11 cellular contexts compared by ENCODE assay signal in the genomic region with DNA sequence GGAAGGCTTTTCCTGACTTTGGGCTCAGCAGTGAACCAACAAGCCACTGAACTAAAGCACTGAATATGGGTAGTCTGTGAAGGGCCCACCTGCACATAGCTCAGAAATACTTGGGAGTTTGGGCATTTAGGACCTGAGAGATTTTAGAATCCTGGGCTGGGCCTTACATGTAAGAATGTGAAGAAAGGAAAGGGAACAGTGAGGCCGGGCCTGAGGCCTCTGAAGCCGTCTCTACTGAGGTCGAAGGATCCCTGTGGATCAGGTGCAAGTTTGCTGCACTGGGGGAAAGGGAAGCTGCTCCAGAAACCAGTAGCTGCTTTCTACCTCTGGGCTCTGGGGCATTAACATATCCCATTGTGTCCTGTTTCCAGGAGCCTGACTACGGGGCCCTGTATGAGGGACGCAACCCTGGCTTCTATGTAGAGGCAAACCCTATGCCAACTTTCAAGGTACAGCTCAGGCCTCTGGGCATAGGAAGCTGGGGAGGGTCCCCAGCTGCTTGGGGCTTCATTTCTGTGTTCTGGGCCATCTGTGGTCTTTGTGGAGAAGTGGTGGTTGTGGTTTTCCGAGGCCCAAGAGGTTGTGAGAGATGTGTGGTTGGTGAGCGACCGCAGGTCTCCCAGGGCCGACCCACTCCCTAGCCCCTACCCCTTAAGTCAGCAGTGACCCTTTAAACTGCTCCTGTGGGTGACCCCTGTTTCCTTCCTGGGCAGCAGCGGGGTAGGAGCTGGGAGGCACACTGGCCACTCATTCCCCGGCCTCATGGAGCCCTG. TPM values are rescaled to one million over a fixed set of nuclear protein-coding genes. Genes with fewer than 3 reads are reported as not detected.
DNase-seq lines count a peak whose midpoint lies in the region; ATAC-seq and TF ChIP-seq lines count a peak whose summit lies in the region.
"Had no signal": no experiment of that assay in that cellular context is flagged by ENCODE, and none has a peak within 500 bp of the region (broad histone marks: within the 10 kb centered on the region; RNA-seq: fewer than 3 reads in every experiment).

No MANE protein-coding gene starts in this region.

- peaks cover 94% of the 10 kb centered on the region for H3K36me3 Mint-ChIP-seq in CD8-positive, alpha-beta T cell

- 62% methylated on average over 10 of the region's 11 CpGs for WGBS in esophagus muscularis mucosa

- no peak for TF ChIP-seq EP300 in esophagus muscularis mucosa (IDR thresholded peaks at IDR 0.05)

- no peak for TF ChIP-seq POLR2A in esophagus muscularis mucosa (IDR thresholded peaks at IDR 0.05; ENCODE audit: low read depth)

- peaks cover 97% of the 10 kb centered on the region for H3K36me3 ChIP-seq in CD8-positive, alpha-beta T cell (ENCODE audit: insufficient read depth, low read length)
- H3K36me3 ChIP-seq in esophagus muscularis mucosa, result peaks cover 76 to 99% (median 96%) of the 10 kb centered on the region in 4 donors

- no peaks in the 10 kb centered on the region for H3K9me3 Mint-ChIP-seq in CD8-positive, alpha-beta T cell

- H3K9me3 ChIP-seq in CD8-positive, alpha-beta T cell (ENCODE audit: low read length), result no peaks in the 10 kb centered on the region
- H3K9me3 ChIP-seq in esophagus muscularis mucosa, result no peaks in the 10 kb centered on the region

- H3K4me3 ChIP-seq in CD8-positive, alpha-beta T cell (ENCODE audit: low read depth, low read length), result no peak overlapping the region
- no peak overlapping the region for H3K4me3 ChIP-seq in esophagus muscularis mucosa

- no peak for DNase-seq in CD8-positive, alpha-beta T cell
- DNase-seq in RWPE1 (ENCODE audit: low spot score) (no peak), esophagus muscularis mucosa (ENCODE audit: extremely low spot score) (no peak), COLO829 (ENCODE audit: low spot score) (no peak), DMS79 (lab: John Stamatoyannopoulos, UW) (no peak)
- DNase-seq in stimulated activated CD4-positive, alpha-beta T cell treated with anti-CD3 and anti-CD28 coated beads, Interleukin-2, amount 100 ng/mL, for 48 hours, result no peak
- DNase-seq: DMS53, kidney glomerular epithelial cell, occipital lobe had no signal

- POLR2A ChIA-PET in CD8-positive, alpha-beta T cell (lab: Charles Lee), result interaction anchor here (2.3 kb wide), 1 partner anchor 11 kb away, joined by 17 read pairs; no protein-coding TSS in a partner anchor
- POLR2A ChIA-PET in RWPE1 (lab: Yijun Ruan, JAX; ENCODE audit: low non-redundant PET), result no interaction called here

- no peaks in the 10 kb centered on the region for H3K27me3 Mint-ChIP-seq in CD8-positive, alpha-beta T cell (ENCODE audit: low read depth)

- H3K27ac Mint-ChIP-seq in CD8-positive, alpha-beta T cell, result peak overlapping the region; percentile 78

- CTCF ChIA-PET in CD8-positive, alpha-beta T cell (lab: Charles Lee), result interaction anchor here (1.5 to 8.2 kb wide), 5 partner anchors 11 to 173 kb away, joined by 3 to 94 read pairs (median 58); partner anchors contain the start of gene LPIN3
- CTCF ChIA-PET in RWPE1 (lab: Yijun Ruan, JAX), result interaction anchor here (0.6 to 2.0 kb wide), 4 partner anchors 10 to 224 kb away, joined by 3 to 9 read pairs (median 4); partner anchors contain the start of gene LPIN3

- peak overlapping the region; percentile 46 for H3K27ac ChIP-seq in CD8-positive, alpha-beta T cell (ENCODE audit: low read depth, low read length)
- H3K27ac ChIP-seq in RWPE1 (peak overlapping the region; percentile 76), esophagus muscularis mucosa (replicated peaks in 1 of 4) (peak overlapping the region in 3 of 4 donors; percentile 25 to 46 (median 40))

- TF ChIP-seq CTCF in CD8-positive, alpha-beta T cell (IDR thresholded peaks at IDR 0.05), result no peak
- no peak for TF ChIP-seq CTCF in RWPE1 (conservative IDR thresholded peaks at IDR 0.05; ENCODE audit: low read depth)
- no peak for TF ChIP-seq CTCF in esophagus muscularis mucosa (IDR thresholded peaks at IDR 0.05)

- no peak for ATAC-seq in CD8-positive, alpha-beta T cell
- ATAC-seq in GM19351 (IDR thresholded peaks at IDR 0.05; ENCODE audit: unreplicated experiment), result peak; percentile 71
- no peak for ATAC-seq in GM19397 (IDR thresholded peaks at IDR 0.05; ENCODE audit: unreplicated experiment)

- H3K27me3 ChIP-seq in CD8-positive, alpha-beta T cell (ENCODE audit: insufficient read depth, low read length), result no peaks in the 10 kb centered on the region
- no peaks in the 10 kb centered on the region for H3K27me3 ChIP-seq in esophagus muscularis mucosa

- intact Hi-C loops in CD8-positive, alpha-beta T cell (cut with DNase I, micrococcal nuclease), result no loop called here
- intact Hi-C loops in esophagus muscularis mucosa (cut with DNase I), result no loop called here

- peaks cover 60% of the 10 kb centered on the region for H3K4me1 ChIP-seq in CD8-positive, alpha-beta T cell (ENCODE audit: insufficient read depth, low read length)
- peaks cover 12 to 18% (median 14%) of the 10 kb centered on the region in 4 donors for H3K4me1 ChIP-seq in esophagus muscularis mucosa

- H3K4me3 Mint-ChIP-seq in CD8-positive, alpha-beta T cell, result no peak overlapping the region

- H3K4me1 Mint-ChIP-seq in CD8-positive, alpha-beta T cell (ENCODE audit: low read depth), result peaks cover 60% of the 10 kb centered on the region

RNA-seq across cellular contexts. Expression of gene PLCG1, which starts 30.3 kb away (rescaled TPM):
- total RNA-seq in CD8-positive, alpha-beta T cell, result 100 to 1,000 TPM; 335 to 366 TPM
- 100 to 1,000 TPM in 1 of 4 donors, 10 to 100 TPM in 3; 68.4 to 119 (median 82.5) TPM for total RNA-seq in esophagus muscularis mucosa
